In genomic region chr14:103920981-103921854, GRCh38 we compare ENCODE assay signal across 1 cellular context.
TF ChIP-seq lines count a peak whose summit lies in the region.

No MANE protein-coding gene starts in this region.

TF ChIP-seq in K562, 482 proteins besides CTCF, POLR2A, EP300 and RAD21 (continued from another document and continues in another):
- TF ChIP-seq MGA (IDR thresholded peaks at IDR 0.05) = no peak
- TF ChIP-seq, protein P1, sequence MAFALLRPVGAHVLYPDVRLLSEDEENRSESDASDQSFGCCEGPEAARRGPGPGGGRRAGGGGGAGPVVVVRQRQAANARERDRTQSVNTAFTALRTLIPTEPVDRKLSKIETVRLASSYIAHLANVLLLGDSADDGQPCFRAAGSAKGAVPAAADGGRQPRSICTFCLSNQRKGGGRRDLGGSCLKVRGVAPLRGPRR (CRISPR knock-in tag; IDR thresholded peaks at IDR 0.05) = no peak
- no peak for TF ChIP-seq KAT2B (IDR thresholded peaks at IDR 0.05; ENCODE audit: low read depth, low read length)
- TF ChIP-seq ZNF717 (CRISPR knock-in tag; IDR thresholded peaks at IDR 0.05) = no peak
- no peak; a peak in 1 of 6 replicates for TF ChIP-seq ZBTB11 (CRISPR knock-in tag; IDR thresholded peaks at IDR 0.05)
- TF ChIP-seq, protein P2, sequence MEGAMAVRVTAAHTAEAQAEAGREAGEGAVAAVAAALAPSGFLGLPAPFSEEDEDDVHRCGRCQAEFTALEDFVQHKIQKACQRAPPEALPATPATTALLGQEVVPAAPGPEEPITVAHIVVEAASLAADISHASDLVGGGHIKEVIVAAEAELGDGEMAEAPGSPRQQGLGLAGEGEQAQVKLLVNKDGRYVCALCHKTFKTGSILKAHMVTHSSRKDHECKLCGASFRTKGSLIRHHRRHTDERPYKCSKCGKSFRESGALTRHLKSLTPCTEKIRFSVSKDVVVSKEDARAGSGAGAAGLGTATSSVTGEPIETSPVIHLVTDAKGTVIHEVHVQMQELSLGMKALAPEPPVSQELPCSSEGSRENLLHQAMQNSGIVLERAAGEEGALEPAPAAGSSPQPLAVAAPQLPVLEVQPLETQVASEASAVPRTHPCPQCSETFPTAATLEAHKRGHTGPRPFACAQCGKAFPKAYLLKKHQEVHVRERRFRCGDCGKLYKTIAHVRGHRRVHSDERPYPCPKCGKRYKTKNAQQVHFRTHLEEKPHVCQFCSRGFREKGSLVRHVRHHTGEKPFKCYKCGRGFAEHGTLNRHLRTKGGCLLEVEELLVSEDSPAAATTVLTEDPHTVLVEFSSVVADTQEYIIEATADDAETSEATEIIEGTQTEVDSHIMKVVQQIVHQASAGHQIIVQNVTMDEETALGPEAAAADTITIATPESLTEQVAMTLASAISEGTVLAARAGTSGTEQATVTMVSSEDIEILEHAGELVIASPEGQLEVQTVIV (CRISPR knock-in tag; IDR thresholded peaks at IDR 0.05; ENCODE audit: borderline replicate concordance) = no peak
- no peak for TF ChIP-seq RFX1 (IDR thresholded peaks at IDR 0.05)
- TF ChIP-seq NRF1 (conservative IDR thresholded peaks at IDR 0.05 in 1 of 2, IDR thresholded peaks at IDR 0.05 in 1 of 2) = peak; percentile 93 to 95
- no peak for TF ChIP-seq ZSCAN29 (IDR thresholded peaks at IDR 0.05)
- TF ChIP-seq ZNF592 (IDR thresholded peaks at IDR 0.05) = no peak
- TF ChIP-seq DPF2 (IDR thresholded peaks at IDR 0.05) = no peak
- TF ChIP-seq GTF2F1 (IDR thresholded peaks at IDR 0.05; ENCODE audit: low read depth, low read length) = no peak
- TF ChIP-seq, protein P3, sequence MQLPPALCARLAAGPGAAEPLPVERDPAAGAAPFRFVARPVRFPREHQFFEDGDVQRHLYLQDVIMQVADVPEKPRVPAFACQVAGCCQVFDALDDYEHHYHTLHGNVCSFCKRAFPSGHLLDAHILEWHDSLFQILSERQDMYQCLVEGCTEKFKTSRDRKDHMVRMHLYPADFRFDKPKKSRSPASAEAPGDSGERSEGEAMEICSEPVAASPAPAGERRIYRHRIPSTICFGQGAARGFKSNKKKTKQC (CRISPR knock-in tag; IDR thresholded peaks at IDR 0.05) = peak; percentile 69; the same call in 1 of the 2 replicates
- no peak for TF ChIP-seq NR2C1 (IDR thresholded peaks at IDR 0.05)
- TF ChIP-seq NR2C1 (tag; IDR thresholded peaks at IDR 0.05) = peak; percentile 22; the same call in 1 of the 2 replicates
- peak; percentile 39 to 48; a peak in 1 of 4 replicates for TF ChIP-seq FOXK2 (conservative IDR thresholded peaks at IDR 0.05 in 1 of 2, IDR thresholded peaks at IDR 0.05 in 1 of 2; ENCODE audit: low read depth in 2 of 2)
- peak; percentile 60; the same call in 1 of the 2 replicates for TF ChIP-seq ZBTB7A (IDR thresholded peaks at IDR 0.05; ENCODE audit: borderline replicate concordance, control insufficient read depth, low read depth, low read length)
- TF ChIP-seq BACH1 (tag; IDR thresholded peaks at IDR 0.05) = no peak
- TF ChIP-seq, protein P4, sequence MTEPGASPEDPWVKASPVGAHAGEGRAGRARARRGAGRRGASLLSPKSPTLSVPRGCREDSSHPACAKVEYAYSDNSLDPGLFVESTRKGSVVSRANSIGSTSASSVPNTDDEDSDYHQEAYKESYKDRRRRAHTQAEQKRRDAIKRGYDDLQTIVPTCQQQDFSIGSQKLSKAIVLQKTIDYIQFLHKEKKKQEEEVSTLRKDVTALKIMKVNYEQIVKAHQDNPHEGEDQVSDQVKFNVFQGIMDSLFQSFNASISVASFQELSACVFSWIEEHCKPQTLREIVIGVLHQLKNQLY (CRISPR knock-in tag; conservative IDR thresholded peaks at IDR 0.05) = no peak
- TF ChIP-seq, protein P5, sequence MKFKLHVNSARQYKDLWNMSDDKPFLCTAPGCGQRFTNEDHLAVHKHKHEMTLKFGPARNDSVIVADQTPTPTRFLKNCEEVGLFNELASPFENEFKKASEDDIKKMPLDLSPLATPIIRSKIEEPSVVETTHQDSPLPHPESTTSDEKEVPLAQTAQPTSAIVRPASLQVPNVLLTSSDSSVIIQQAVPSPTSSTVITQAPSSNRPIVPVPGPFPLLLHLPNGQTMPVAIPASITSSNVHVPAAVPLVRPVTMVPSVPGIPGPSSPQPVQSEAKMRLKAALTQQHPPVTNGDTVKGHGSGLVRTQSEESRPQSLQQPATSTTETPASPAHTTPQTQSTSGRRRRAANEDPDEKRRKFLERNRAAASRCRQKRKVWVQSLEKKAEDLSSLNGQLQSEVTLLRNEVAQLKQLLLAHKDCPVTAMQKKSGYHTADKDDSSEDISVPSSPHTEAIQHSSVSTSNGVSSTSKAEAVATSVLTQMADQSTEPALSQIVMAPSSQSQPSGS (CRISPR knock-in tag; IDR thresholded peaks at IDR 0.05) = no peak
- no peak for TF ChIP-seq PKNOX1 (IDR thresholded peaks at IDR 0.05)
- no peak for TF ChIP-seq ARID2 (IDR thresholded peaks at IDR 0.05)
- no peak for TF ChIP-seq PURB (CRISPR knock-in tag; IDR thresholded peaks at IDR 0.05; ENCODE audit: low read depth)
- TF ChIP-seq MTA3 (IDR thresholded peaks at IDR 0.05; ENCODE audit: borderline replicate concordance) = 0 out of 2 replicates have a peak, but pooled peaks have one; percentile 71
- no peak for TF ChIP-seq SMARCC2 (IDR thresholded peaks at IDR 0.05; ENCODE audit: low read depth)
- TF ChIP-seq NFXL1 (CRISPR knock-in tag; IDR thresholded peaks at IDR 0.05) = no peak
- TF ChIP-seq FOXA3 (CRISPR knock-in tag; conservative IDR thresholded peaks at IDR 0.05 in 1 of 2, IDR thresholded peaks at IDR 0.05 in 1 of 2) = no peak
- TF ChIP-seq ZNF311 (CRISPR knock-in tag; IDR thresholded peaks at IDR 0.05) = no peak
